1 cellular context compared by ENCODE assay signal in the genomic region with DNA sequence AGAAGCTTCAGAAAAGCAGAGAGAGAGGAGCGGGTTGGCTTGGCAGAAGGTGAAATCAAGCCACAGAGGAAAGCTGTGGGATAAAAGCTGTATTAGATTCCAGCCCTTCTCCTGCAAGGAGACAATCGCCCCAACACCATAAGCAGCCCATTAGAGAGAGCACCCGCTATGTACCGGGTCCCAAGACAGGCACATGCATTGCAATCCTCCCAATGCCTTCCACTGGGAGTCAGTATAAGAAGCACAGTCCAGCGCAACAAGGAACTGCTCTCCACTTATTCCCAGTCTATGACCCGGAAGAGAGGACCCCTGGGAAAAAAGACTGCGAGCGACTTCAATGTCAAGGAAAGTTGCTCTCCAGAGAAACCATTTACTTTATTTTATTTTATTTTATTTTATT.
TF ChIP-seq lines count a peak whose summit lies in the region.

No MANE protein-coding gene starts in this region.

TF ChIP-seq in A549, 52 proteins besides CTCF, POLR2A, EP300 and RAD21 (continued from another document):
- TF ChIP-seq, protein P1, sequence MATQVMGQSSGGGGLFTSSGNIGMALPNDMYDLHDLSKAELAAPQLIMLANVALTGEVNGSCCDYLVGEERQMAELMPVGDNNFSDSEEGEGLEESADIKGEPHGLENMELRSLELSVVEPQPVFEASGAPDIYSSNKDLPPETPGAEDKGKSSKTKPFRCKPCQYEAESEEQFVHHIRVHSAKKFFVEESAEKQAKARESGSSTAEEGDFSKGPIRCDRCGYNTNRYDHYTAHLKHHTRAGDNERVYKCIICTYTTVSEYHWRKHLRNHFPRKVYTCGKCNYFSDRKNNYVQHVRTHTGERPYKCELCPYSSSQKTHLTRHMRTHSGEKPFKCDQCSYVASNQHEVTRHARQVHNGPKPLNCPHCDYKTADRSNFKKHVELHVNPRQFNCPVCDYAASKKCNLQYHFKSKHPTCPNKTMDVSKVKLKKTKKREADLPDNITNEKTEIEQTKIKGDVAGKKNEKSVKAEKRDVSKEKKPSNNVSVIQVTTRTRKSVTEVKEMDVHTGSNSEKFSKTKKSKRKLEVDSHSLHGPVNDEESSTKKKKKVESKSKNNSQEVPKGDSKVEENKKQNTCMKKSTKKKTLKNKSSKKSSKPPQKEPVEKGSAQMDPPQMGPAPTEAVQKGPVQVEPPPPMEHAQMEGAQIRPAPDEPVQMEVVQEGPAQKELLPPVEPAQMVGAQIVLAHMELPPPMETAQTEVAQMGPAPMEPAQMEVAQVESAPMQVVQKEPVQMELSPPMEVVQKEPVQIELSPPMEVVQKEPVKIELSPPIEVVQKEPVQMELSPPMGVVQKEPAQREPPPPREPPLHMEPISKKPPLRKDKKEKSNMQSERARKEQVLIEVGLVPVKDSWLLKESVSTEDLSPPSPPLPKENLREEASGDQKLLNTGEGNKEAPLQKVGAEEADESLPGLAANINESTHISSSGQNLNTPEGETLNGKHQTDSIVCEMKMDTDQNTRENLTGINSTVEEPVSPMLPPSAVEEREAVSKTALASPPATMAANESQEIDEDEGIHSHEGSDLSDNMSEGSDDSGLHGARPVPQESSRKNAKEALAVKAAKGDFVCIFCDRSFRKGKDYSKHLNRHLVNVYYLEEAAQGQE (IDR thresholded peaks at IDR 0.05) = no peak
- no peak for TF ChIP-seq SREBF2 (IDR thresholded peaks at IDR 0.05)
- no peak for TF ChIP-seq GATA3 (IDR thresholded peaks at IDR 0.05; ENCODE audit: borderline replicate concordance)
- no peak for TF ChIP-seq FOSB (CRISPR knock-in tag; IDR thresholded peaks at IDR 0.05)
- TF ChIP-seq HOXB5 (CRISPR knock-in tag; IDR thresholded peaks at IDR 0.05) = no peak
- TF ChIP-seq SMC3 (IDR thresholded peaks at IDR 0.05) = no peak
- no peak for TF ChIP-seq BHLHE40 (IDR thresholded peaks at IDR 0.05; ENCODE audit: low read depth, low read length)
- TF ChIP-seq RNF2 (IDR thresholded peaks at IDR 0.05; ENCODE audit: borderline replicate concordance, low read depth) = no peak
- no peak for TF ChIP-seq HOXA7 (CRISPR knock-in tag; IDR thresholded peaks at IDR 0.05)
- no peak for TF ChIP-seq RFX5 (IDR thresholded peaks at IDR 0.05)
